In the genomic region with DNA sequence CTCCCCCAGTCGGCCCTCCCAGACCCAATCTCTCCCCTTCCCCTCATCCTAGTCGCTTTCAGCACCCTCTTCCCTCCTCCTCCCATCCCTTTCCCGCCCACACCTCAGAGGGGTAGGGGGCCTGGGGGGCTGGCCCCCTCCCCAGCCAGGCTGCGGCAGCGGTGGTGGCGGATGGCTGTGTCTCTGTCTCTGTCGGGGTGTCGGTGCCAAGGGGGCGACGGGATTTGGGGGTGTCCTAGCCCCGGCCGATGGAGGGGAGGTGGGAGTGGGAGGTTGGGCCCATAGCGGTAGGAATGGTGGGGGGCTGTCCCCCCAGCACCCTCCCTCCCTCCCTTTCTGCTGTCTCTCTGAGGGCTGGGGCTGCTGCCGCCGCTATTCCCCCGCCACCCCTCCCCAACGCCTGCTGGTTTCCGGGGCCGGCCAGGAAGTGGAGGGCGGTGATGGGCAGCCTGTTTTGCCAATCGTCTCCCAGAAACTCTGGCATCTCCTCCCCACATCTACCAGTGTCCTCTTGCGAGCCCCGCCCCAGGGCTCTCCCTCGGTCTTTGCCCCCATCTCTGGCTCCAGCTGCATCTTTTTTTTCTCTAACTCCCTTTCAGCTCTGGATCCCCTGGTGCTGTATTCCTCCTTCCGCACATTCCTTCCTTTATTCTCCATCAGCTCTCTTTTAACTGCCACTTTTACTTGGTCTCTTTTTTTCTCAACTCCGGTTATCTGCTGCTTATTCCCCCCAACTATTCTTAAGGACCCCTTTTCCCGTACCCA, we compare ENCODE assay signal across 1 cellular context.
TF ChIP-seq lines count a peak whose summit lies in the region.

Gene AGPAT1 (minus strand): TSS at position 374 of the 765 bp plus-strand sequence. CDS start 4,588 bp downstream, outside the sequence.

TF ChIP-seq in K562, 482 proteins besides CTCF, POLR2A, EP300 and RAD21 (continued from another document):
- TF ChIP-seq, protein P1, sequence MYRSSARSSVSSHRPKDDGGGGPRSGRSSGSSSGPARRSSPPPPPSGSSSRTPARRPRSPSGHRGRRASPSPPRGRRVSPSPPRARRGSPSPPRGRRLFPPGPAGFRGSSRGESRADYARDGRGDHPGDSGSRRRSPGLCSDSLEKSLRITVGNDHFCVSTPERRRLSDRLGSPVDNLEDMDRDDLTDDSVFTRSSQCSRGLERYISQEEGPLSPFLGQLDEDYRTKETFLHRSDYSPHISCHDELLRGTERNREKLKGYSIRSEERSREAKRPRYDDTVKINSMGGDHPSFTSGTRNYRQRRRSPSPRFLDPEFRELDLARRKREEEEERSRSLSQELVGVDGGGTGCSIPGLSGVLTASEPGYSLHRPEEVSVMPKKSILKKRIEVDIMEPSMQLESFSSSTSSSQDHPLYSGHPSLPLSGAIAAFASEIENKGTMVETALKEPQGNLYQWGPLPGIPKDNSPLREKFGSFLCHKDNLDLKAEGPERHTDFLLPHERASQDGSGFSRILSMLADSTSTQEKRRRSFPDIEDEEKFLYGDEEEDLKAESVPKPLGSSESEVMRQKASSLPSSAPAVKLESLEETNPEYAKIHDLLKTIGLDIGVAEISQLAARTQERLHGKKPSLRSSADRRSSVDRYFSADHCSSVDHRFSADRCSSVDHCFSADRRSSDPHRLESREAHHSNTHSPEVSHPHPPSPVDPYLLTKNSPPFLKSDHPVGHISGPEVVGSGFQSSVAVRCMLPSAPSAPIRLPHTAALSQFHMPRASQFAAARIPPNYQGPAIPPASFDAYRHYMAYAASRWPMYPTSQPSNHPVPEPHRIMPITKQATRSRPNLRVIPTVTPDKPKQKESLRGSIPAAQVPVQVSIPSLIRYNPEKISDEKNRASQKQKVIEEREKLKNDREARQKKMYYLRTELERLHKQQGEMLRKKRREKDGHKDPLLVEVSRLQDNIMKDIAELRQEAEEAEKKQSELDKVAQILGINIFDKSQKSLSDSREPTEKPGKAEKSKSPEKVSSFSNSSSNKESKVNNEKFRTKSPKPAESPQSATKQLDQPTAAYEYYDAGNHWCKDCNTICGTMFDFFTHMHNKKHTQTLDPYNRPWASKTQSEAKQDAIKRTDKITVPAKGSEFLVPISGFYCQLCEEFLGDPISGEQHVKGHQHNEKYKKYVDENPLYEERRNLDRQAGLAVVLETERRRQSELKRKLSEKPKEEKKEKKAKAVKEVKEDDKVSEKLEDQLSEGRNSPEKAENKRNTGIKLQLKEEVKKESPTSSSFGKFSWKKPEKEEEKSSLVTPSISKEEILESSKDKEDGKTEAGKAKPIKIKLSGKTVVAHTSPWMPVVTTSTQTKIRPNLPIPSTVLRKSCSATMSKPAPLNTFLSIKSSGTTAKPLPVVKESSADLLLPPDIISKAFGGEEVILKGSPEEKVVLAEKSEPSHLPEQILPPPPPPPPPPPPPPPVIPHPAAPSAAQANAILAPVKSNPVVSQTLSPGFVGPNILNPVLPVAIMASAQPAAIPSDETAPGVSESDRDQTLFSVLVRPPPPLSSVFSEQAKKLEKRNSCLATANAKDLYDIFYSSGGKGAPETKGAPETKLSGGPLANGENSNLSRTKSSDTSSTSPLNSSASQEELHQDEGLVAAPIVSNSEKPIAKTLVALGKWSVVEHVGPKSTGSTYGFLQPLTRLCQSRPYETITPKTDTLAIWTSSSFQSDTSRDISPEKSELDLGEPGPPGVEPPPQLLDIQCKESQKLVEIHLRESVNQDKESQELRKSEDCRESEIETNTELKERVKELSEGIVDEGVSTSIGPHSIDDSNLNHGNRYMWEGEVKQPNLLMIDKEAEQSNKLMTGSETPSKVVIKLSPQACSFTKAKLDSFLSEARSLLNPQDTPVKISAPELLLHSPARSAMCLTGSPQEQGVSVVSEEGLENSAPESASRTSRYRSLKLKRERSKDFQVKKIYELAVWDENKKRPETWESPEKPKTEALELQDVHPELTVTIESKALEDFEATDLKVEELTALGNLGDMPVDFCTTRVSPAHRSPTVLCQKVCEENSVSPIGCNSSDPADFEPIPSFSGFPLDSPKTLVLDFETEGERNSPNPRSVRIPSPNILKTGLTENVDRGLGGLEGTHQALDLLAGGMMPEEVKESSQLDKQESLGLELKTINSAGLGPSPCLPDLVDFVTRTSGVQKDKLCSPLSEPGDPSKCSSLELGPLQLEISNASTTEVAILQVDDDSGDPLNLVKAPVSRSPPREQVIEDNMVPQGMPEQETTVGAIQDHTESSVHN (IDR thresholded peaks at IDR 0.05; ENCODE audit: borderline replicate concordance in 1 of 2, low read depth in 1 of 2) = peak in 1 of 2 experiments; percentile 26; a peak in 1 of 4 replicates
- TF ChIP-seq, protein P2, sequence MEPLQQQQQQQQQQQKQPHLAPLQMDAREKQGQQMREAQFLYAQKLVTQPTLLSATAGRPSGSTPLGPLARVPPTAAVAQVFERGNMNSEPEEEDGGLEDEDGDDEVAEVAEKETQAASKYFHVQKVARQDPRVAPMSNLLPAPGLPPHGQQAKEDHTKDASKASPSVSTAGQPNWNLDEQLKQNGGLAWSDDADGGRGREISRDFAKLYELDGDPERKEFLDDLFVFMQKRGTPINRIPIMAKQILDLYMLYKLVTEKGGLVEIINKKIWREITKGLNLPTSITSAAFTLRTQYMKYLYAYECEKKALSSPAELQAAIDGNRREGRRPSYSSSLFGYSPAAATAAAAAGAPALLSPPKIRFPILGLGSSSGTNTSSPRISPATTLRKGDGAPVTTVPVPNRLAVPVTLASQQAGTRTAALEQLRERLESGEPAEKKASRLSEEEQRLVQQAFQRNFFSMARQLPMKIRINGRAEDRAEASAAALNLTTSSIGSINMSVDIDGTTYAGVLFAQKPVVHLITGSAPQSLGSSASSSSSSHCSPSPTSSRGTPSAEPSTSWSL (CRISPR knock-in tag; IDR thresholded peaks at IDR 0.05; ENCODE audit: borderline replicate concordance) = no peak
- TF ChIP-seq MCM5 (IDR thresholded peaks at IDR 0.05; ENCODE audit: low read depth) (no peak), MXI1 (IDR thresholded peaks at IDR 0.05; ENCODE audit: low read depth, low read length) (no peak), MTA2 (IDR thresholded peaks at IDR 0.05; ENCODE audit: low read depth) (0 out of 2 replicates have a peak, but pooled peaks have one; percentile 9), USF1 (CRISPR knock-in tag; IDR thresholded peaks at IDR 0.05) (no peak), U2AF1 (optimal IDR thresholded peaks at IDR 0.05; ENCODE audit: low read depth, low read length) (no peak), IFI16 (CRISPR knock-in tag; IDR thresholded peaks at IDR 0.05) (0 out of 2 replicates have a peak, but pooled peaks have one; percentile 16), GTF2B (IDR thresholded peaks at IDR 0.05; ENCODE audit: extremely low read depth, insufficient read length) (no peak), IRF9 (tag; IDR thresholded peaks at IDR 0.05) (0 out of 2 replicates have a peak, but pooled peaks have one; percentile 19), ZNF707 (CRISPR knock-in tag; conservative IDR thresholded peaks at IDR 0.05) (0 out of 2 replicates have a peak, but pooled peaks have one; percentile 17), RB1 (IDR thresholded peaks at IDR 0.05; ENCODE audit: low read depth) (peak; percentile 65; the same call in 1 of the 2 replicates), E2F3 (CRISPR knock-in tag; IDR thresholded peaks at IDR 0.05) (no peak; the same call in 1 of the 2 replicates), CBFA2T2 (conservative IDR thresholded peaks at IDR 0.05) (no peak), ADNP (tag; IDR thresholded peaks at IDR 0.05) (no peak), EGR1 (conservative IDR thresholded peaks at IDR 0.05) (peak; percentile 37; the same call in 1 of the 2 replicates), DPF2 (IDR thresholded peaks at IDR 0.05) (peak; percentile 69), CREB3L1 (IDR thresholded peaks at IDR 0.05; ENCODE audit: borderline replicate concordance, low read depth) (no peak), NR3C1 (CRISPR knock-in tag; IDR thresholded peaks at IDR 0.05) (no peak), CAMTA2 (CRISPR knock-in tag; conservative IDR thresholded peaks at IDR 0.05) (no peak), ZNF431 (CRISPR knock-in tag; IDR thresholded peaks at IDR 0.05) (no peak), CTBP1 (IDR thresholded peaks at IDR 0.05; ENCODE audit: borderline replicate concordance) (0 out of 2 replicates have a peak, but pooled peaks have one; percentile 12), HDAC1 (IDR thresholded peaks at IDR 0.05) (peak in 1 of 2 experiments; percentile 68; a peak in 2 of 4 replicates), EHMT2 (IDR thresholded peaks at IDR 0.05) (peak; percentile 68), CEBPB (tag; IDR thresholded peaks at IDR 0.05) (no peak), KDM2B (CRISPR knock-in tag; IDR thresholded peaks at IDR 0.05) (no peak)
- TF ChIP-seq, protein P3, sequence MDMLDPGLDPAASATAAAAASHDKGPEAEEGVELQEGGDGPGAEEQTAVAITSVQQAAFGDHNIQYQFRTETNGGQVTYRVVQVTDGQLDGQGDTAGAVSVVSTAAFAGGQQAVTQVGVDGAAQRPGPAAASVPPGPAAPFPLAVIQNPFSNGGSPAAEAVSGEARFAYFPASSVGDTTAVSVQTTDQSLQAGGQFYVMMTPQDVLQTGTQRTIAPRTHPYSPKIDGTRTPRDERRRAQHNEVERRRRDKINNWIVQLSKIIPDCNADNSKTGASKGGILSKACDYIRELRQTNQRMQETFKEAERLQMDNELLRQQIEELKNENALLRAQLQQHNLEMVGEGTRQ (CRISPR knock-in tag; IDR thresholded peaks at IDR 0.05) = no peak
- TF ChIP-seq, protein P4, sequence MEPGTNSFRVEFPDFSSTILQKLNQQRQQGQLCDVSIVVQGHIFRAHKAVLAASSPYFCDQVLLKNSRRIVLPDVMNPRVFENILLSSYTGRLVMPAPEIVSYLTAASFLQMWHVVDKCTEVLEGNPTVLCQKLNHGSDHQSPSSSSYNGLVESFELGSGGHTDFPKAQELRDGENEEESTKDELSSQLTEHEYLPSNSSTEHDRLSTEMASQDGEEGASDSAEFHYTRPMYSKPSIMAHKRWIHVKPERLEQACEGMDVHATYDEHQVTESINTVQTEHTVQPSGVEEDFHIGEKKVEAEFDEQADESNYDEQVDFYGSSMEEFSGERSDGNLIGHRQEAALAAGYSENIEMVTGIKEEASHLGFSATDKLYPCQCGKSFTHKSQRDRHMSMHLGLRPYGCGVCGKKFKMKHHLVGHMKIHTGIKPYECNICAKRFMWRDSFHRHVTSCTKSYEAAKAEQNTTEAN (CRISPR knock-in tag; IDR thresholded peaks at IDR 0.05) = no peak
- TF ChIP-seq, protein P5, sequence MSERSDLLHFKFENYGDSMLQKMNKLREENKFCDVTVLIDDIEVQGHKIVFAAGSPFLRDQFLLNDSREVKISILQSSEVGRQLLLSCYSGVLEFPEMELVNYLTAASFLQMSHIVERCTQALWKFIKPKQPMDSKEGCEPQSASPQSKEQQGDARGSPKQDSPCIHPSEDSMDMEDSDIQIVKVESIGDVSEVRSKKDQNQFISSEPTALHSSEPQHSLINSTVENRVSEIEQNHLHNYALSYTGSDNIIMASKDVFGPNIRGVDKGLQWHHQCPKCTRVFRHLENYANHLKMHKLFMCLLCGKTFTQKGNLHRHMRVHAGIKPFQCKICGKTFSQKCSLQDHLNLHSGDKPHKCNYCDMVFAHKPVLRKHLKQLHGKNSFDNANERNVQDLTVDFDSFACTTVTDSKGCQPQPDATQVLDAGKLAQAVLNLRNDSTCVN (CRISPR knock-in tag; IDR thresholded peaks at IDR 0.05) = 0 out of 2 replicates have a peak, but pooled peaks have one; percentile 20
- TF ChIP-seq, protein P6, sequence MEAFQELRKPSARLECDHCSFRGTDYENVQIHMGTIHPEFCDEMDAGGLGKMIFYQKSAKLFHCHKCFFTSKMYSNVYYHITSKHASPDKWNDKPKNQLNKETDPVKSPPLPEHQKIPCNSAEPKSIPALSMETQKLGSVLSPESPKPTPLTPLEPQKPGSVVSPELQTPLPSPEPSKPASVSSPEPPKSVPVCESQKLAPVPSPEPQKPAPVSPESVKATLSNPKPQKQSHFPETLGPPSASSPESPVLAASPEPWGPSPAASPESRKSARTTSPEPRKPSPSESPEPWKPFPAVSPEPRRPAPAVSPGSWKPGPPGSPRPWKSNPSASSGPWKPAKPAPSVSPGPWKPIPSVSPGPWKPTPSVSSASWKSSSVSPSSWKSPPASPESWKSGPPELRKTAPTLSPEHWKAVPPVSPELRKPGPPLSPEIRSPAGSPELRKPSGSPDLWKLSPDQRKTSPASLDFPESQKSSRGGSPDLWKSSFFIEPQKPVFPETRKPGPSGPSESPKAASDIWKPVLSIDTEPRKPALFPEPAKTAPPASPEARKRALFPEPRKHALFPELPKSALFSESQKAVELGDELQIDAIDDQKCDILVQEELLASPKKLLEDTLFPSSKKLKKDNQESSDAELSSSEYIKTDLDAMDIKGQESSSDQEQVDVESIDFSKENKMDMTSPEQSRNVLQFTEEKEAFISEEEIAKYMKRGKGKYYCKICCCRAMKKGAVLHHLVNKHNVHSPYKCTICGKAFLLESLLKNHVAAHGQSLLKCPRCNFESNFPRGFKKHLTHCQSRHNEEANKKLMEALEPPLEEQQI (IDR thresholded peaks at IDR 0.05) = no peak
